15 cellular contexts compared by ENCODE assay signal in genomic region chr2:148259674-148260073, GRCh38.
A peak's percentile ranks its signal among the peaks of the same experiment; 100 is the strongest.
DNase-seq lines count a peak whose midpoint lies in the region; ATAC-seq, FAIRE-seq and TF ChIP-seq lines count a peak whose summit lies in the region.
"Had no signal": no experiment of that assay in that cellular context is flagged by ENCODE, and none has a peak within 500 bp of the region (broad histone marks: within the 10 kb centered on the region; RNA-seq: fewer than 3 reads in every experiment).

No MANE protein-coding gene starts in this region.

- ATAC-seq in GM18870 (IDR thresholded peaks at IDR 0.05; ENCODE audit: unreplicated experiment) (no peak), HG02970 (IDR thresholded peaks at IDR 0.05; ENCODE audit: low FRiP score, unreplicated experiment) (no peak)
- ATAC-seq: gastrocnemius medialis; stimulated activated naive B cell treated with anti-CD40 and anti-IgM and Interleukin-4, amounts not matched to agents 10 μg/mL and 1 μg/mL and 100 μg/mL, for 72 hours had no signal

- no peak overlapping the region for H3K4me3 ChIP-seq in fibroblast of mammary gland (ENCODE audit: control insufficient read depth, low read depth, low read length)
- H3K4me3 ChIP-seq: gastrocnemius medialis, ovary had no signal

- no peak for FAIRE-seq in RCC 7860 (lab: Jason Lieb, UNC)
- FAIRE-seq: colon had no signal

- no peak for DNase-seq in AG09319 (ENCODE audit: extremely low read depth, low read depth)
- DNase-seq in RCC 7860 (ENCODE audit: low spot score): peak; percentile 47
- DNase-seq in fibroblast of mammary gland (ENCODE audit: low read depth): peak; percentile 44
- no peak for DNase-seq in germinal center (ENCODE audit: low spot score)
- no peak for DNase-seq in central memory CD4-positive, alpha-beta T cell
- DNase-seq: activated CD4-positive, alpha-beta T cell treated with anti-CD3 and anti-CD28 coated beads, Interleukin-2, amount 50 U/mL, for 4 hours; CD4-positive, alpha-beta memory T cell; gastrocnemius medialis; NCI-H524 treated with DMSO at 0.1 percent for 48 hours; ovary; stimulated activated naive B cell treated with anti-CD40 and anti-IgM and Interleukin-4, amounts not matched to agents 10 μg/mL and 1 μg/mL and 100 μg/mL, for 72 hours had no signal

- TF ChIP-seq CTCF in AG09319 (IDR thresholded peaks at IDR 0.05; ENCODE audit: low read depth, low read length): peak; percentile 2; the same call in 1 of the 2 replicates
- TF ChIP-seq CTCF in GM12873 (IDR thresholded peaks at IDR 0.05; ENCODE audit: insufficient read depth, low read depth, low read length, missing control alignments): peak; percentile 14
- TF ChIP-seq CTCF in fibroblast of mammary gland (conservative IDR thresholded peaks at IDR 0.05; ENCODE audit: control insufficient read depth, insufficient read depth, low read depth, low read length): no peak

Comparison
In these comparisons a context has a peak if more than half of its experiments do, and no peak if none do; other contexts are left out.
1. DNase-seq: peak in RCC 7860 (single experiment) and fibroblast of mammary gland (single experiment); none in AG09319 (single experiment), germinal center (single experiment) and central memory CD4-positive, alpha-beta T cell (single experiment).